Comparison of ENCODE assay signal across 1 cellular context in genomic region chr15:61835476-61836106, GRCh38.
TF ChIP-seq lines count a peak whose summit lies in the region.

No MANE protein-coding gene starts in this region.

TF ChIP-seq in endothelial cell of umbilical vein, 7 proteins besides CTCF, POLR2A, EP300 and RAD21 (continued from another document):
- no peak for TF ChIP-seq MAX (IDR thresholded peaks at IDR 0.05; ENCODE audit: insufficient read depth, insufficient read length)
- TF ChIP-seq MYC (IDR thresholded peaks at IDR 0.05; ENCODE audit: low read depth, low read length) = no peak
- TF ChIP-seq JUN (IDR thresholded peaks at IDR 0.05; ENCODE audit: borderline replicate concordance, insufficient read depth, insufficient read length, low read depth) = no peak
